19 cellular contexts compared by ENCODE assay signal in genomic region chr14:60933920-60934655, GRCh38.
DNase-seq lines count a peak whose midpoint lies in the region; ATAC-seq and TF ChIP-seq lines count a peak whose summit lies in the region.
"Had no signal": no experiment of that assay in that cellular context is flagged by ENCODE, and none has a peak within 500 bp of the region (broad histone marks: within the 10 kb centered on the region; RNA-seq: fewer than 3 reads in every experiment).

No MANE protein-coding gene starts in this region.

- DNase-seq in CMK (ENCODE audit: low read depth) (peak; percentile 33), HUDEP-2 (lab: John Stamatoyannopoulos, UW; ENCODE audit: unreplicated experiment in 76 of 76) (peak in 72 of 76 experiments; percentile 6 to 81 (median 39)), NCI-H1694 (lab: John Stamatoyannopoulos, UW) (no peak)
- no peak for DNase-seq in activated naive CD4-positive, alpha-beta T cell (lab: John Stamatoyannopoulos, UW)
- DNase-seq: ACHN, AML-193, EL, MG63, NCI-H1092, NCI-H146, NCI-H2081 treated with DMSO at 0.1 percent for 48 hours, NCI-H226, NCI-H524 treated with DMSO at 0.1 percent for 48 hours, Peyer's patch, Right ventricle myocardium superior had no signal

- H3K27ac Mint-ChIP-seq in nephron: peak overlapping the region; percentile 25 to 65 (median 58)

- peak overlapping the region; percentile 38 for H3K27ac ChIP-seq in VCaP
- H3K27ac ChIP-seq: Peyer's patch had no signal

- H3K9me3 Mint-ChIP-seq in nephron: peaks cover 6% of the 10 kb centered on the region

- peaks cover 18% of the 10 kb centered on the region for H3K36me3 Mint-ChIP-seq in nephron (ENCODE audit: low read depth)

- peaks cover 43% of the 10 kb centered on the region for H3K4me1 Mint-ChIP-seq in nephron

- no peaks in the 10 kb centered on the region for H3K27me3 Mint-ChIP-seq in nephron (ENCODE audit: low read depth)

- H3K4me3 Mint-ChIP-seq in nephron: no peak overlapping the region

- TF ChIP-seq CTCF in VCaP (conservative IDR thresholded peaks at IDR 0.05) (no peak), nephron (IDR thresholded peaks at IDR 0.05; ENCODE audit: unreplicated experiment in 3 of 3) (no peak)

- no peak for ATAC-seq in GM19035 (IDR thresholded peaks at IDR 0.05; ENCODE audit: unreplicated experiment)
- ATAC-seq: SK-N-SH treated with all-trans-retinoic acid at 6 μM for 48 hours had no signal

Comparison
In these comparisons a context has a peak if more than half of its experiments do, and no peak if none do; other contexts are left out.
1. DNase-seq: peak in CMK (single experiment) and HUDEP-2 (72 of 76); none in activated naive CD4-positive, alpha-beta T cell (0 of 4) and NCI-H1694 (single experiment).